Comparison of ENCODE assay signal across 9 cellular contexts in the genomic region with DNA sequence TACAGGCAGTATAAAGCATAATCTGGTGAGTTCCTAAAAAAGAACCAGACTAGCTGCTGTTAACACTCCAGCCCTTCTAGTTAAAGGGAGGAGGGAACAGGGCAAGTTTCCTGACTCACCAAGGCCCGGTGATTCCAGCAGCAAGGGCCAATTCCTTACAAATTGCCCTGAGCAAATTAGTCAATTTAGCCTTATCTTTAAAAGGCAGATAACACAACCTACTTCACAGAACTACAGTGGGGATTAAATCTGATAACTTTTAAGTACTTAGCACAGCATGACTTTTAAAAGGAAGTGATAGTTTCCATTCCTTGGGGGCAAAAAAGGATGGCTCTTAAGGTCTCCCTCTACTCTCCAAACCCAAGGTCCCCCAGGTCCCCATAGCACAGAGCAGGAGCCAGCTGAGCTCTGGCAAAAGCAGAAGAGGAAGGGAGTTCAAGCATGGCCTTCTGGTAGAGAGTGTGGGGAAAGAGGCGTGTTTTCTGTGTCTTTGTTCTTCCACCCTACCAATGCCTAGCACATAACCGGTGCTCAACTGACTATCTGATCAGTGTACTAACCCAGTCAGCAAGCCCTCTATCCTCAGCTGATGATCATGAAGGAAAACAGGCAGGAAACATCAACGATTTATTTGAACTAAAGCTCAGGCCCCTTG. TPM values are rescaled to one million over a fixed set of nuclear protein-coding genes. Genes with fewer than 3 reads are reported as not detected.
DNase-seq lines count a peak whose midpoint lies in the region; ATAC-seq and TF ChIP-seq lines count a peak whose summit lies in the region.
"Had no signal": no experiment of that assay in that cellular context is flagged by ENCODE, and none has a peak within 500 bp of the region (broad histone marks: within the 10 kb centered on the region; RNA-seq: fewer than 3 reads in every experiment).

No MANE protein-coding gene starts in this region.

- no peak for TF ChIP-seq POLR2A in esophagus muscularis mucosa (IDR thresholded peaks at IDR 0.05; ENCODE audit: low read depth)

- H3K27ac ChIP-seq in esophagus muscularis mucosa (replicated peaks in 1 of 4) = peak overlapping the region; percentile 22 to 74 (median 36)

- no peak for TF ChIP-seq EP300 in esophagus muscularis mucosa (IDR thresholded peaks at IDR 0.05)

- DNase-seq in AG10803 (ENCODE audit: low read depth) = peak; percentile 22
- DNase-seq in NCI-H226 = peak; percentile 95
- DNase-seq in esophagus muscularis mucosa (ENCODE audit: extremely low spot score) = no peak
- DNase-seq in H4 (ENCODE audit: low spot score) = no peak
- DNase-seq in activated CD4-positive, CD25-positive, alpha-beta regulatory T cell treated with anti-CD3 and anti-CD28 coated beads, Interleukin-2, amount 50 U/mL, for 72 hours = no peak
- no peak for DNase-seq in anterior cingulate cortex (lab: John Stamatoyannopoulos, UW)
- no peak for DNase-seq in ureter (ENCODE audit: low spot score)
- DNase-seq: T-helper 9 cell had no signal

- no peaks in the 10 kb centered on the region for H3K27me3 ChIP-seq in esophagus muscularis mucosa

- peaks cover 32 to 75% (median 60%) of the 10 kb centered on the region in 4 donors for H3K4me1 ChIP-seq in esophagus muscularis mucosa

- no peak for TF ChIP-seq CTCF in AG10803 (conservative IDR thresholded peaks at IDR 0.05; ENCODE audit: low read length)
- TF ChIP-seq CTCF in esophagus muscularis mucosa (IDR thresholded peaks at IDR 0.05) = no peak

- WGBS in esophagus muscularis mucosa = 72% methylated on average over 4 of the region's 4 CpGs

- H3K9me3 ChIP-seq in esophagus muscularis mucosa = no peaks in the 10 kb centered on the region

- ATAC-seq in GM19463 (IDR thresholded peaks at IDR 0.05; ENCODE audit: unreplicated experiment) = peak; percentile 9

- intact Hi-C loops in esophagus muscularis mucosa (cut with DNase I) = no loop called here

- H3K4me3 ChIP-seq in AG10803 (ENCODE audit: low read length) (no peak overlapping the region), esophagus muscularis mucosa (no peak overlapping the region)

- no peaks in the 10 kb centered on the region for H3K36me3 ChIP-seq in esophagus muscularis mucosa

RNA-seq across cellular contexts. Expression of a gene that starts 4.0 kb away (rescaled TPM):
- total RNA-seq in esophagus muscularis mucosa (10 to 100 TPM; 19.5 to 61.6 (median 25.2) TPM), ureter (12.0 TPM)
- total RNA-seq in H4 (2014; rRNA removed; shearing (Covaris generic)) = 109 and 114 TPM in 2 replicates

Comparison
In these comparisons a context has a peak if more than half of its experiments do, and no peak if none do; other contexts are left out.
1. DNase-seq: peak in AG10803 (single experiment) and NCI-H226 (single experiment); none in esophagus muscularis mucosa (single experiment), H4 (single experiment), activated CD4-positive, CD25-positive, alpha-beta regulatory T cell treated with anti-CD3 and anti-CD28 coated beads, Interleukin-2, amount 50 U/mL, for 72 hours (single experiment), anterior cingulate cortex (0 of 58) and ureter (single experiment).